In the genomic region with DNA sequence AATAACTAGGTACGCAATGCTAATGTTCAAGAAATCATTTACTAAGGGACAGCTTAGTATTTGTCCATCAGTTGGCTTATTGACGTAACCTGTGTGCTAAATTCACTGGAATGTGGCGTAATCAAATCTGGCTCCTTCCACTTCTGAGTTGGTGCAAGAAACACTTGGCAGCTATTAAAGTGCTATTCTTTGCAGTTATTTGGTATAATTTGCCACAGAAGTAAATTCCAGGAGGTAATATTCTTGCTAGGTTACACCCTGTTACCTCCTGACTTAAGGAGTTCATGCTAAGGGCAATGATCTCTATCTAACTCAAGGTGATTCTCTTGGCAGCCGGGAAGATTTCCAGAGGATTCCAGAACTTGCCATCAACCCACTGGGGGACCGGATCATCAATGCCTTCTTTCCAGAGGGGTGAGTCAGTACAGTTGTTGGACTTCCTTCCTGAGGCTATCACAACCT, we compare ENCODE assay signal across 20 cellular contexts. TPM values are rescaled to one million over a fixed set of nuclear protein-coding genes. Genes with fewer than 3 reads are reported as not detected.
DNase-seq lines count a peak whose midpoint lies in the region; ATAC-seq, FAIRE-seq and TF ChIP-seq lines count a peak whose summit lies in the region.
"Had no signal": no experiment of that assay in that cellular context is flagged by ENCODE, and none has a peak within 500 bp of the region (broad histone marks: within the 10 kb centered on the region; RNA-seq: fewer than 3 reads in every experiment).

No MANE protein-coding gene starts in this region.

- peak; percentile 41 to 67 for DNase-seq in NOMO-1 (lab: John Stamatoyannopoulos, UW; ENCODE audit: unreplicated experiment in 2 of 2)
- DNase-seq in NOMO-1 treated with dmso at 0.1 percent for 144 hours (lab: John Stamatoyannopoulos, UW; ENCODE audit: unreplicated experiment): no peak
- DNase-seq in fibroblast of gingiva (ENCODE audit: low read depth): peak; percentile 68
- no peak for DNase-seq in lower lobe of right lung
- no peak for DNase-seq in urothelium cell line (ENCODE audit: low spot score)
- DNase-seq in esophagus squamous epithelium (lab: John Stamatoyannopoulos, UW): no peak
- no peak for DNase-seq in mesothelial cell of epicardium (ENCODE audit: low spot score in 2 of 2, unreplicated experiment in 2 of 2)
- DNase-seq in activated CD4-positive, alpha-beta T cell treated with anti-CD3 and anti-CD28 coated beads, Interleukin-2, amount 50 U/mL, for 48 hours: no peak
- DNase-seq: activated CD4-positive, alpha-beta T cell treated with anti-CD3 and anti-CD28 coated beads, Interleukin-2, amount 50 U/mL, for 4 hours; activated naive CD8-positive, alpha-beta T cell treated with anti-CD3 and anti-CD28 coated beads for 36 hours; activated T-cell treated with anti-CD3 and anti-CD28 coated beads, Interleukin-2, amount 50 U/mL, for 24 hours; caudate nucleus; CD4-positive, alpha-beta T cell; Kasumi-1; naive B cell; NCI-H524 had no signal

- H3K36me3 Mint-ChIP-seq in mesothelial cell of epicardium: peaks cover 13% of the 10 kb centered on the region
- H3K36me3 Mint-ChIP-seq: naive B cell had no signal

- intact Hi-C loops in lower lobe of right lung (cut with DNase I): no loop called here
- intact Hi-C loops in esophagus squamous epithelium (cut with DNase I): no loop called here

- no peak overlapping the region for H3K4me3 Mint-ChIP-seq in mesothelial cell of epicardium
- H3K4me3 Mint-ChIP-seq: activated naive CD8-positive, alpha-beta T cell treated with anti-CD3 and anti-CD28 coated beads for 36 hours; activated T-cell treated with anti-CD3 and anti-CD28 coated beads, Interleukin-2, amount 50 U/mL, for 24 hours; CD4-positive, alpha-beta T cell; naive B cell had no signal

- H3K4me3 ChIP-seq in lower lobe of right lung: no peak overlapping the region
- no peak overlapping the region for H3K4me3 ChIP-seq in esophagus squamous epithelium

- no peak for TF ChIP-seq POLR2A in esophagus squamous epithelium (IDR thresholded peaks at IDR 0.05)

- no peaks in the 10 kb centered on the region for H3K27me3 Mint-ChIP-seq in mesothelial cell of epicardium (ENCODE audit: low read depth)
- H3K27me3 Mint-ChIP-seq: activated naive CD8-positive, alpha-beta T cell treated with anti-CD3 and anti-CD28 coated beads for 36 hours; activated T-cell treated with anti-CD3 and anti-CD28 coated beads, Interleukin-2, amount 50 U/mL, for 24 hours; CD4-positive, alpha-beta T cell; naive B cell had no signal

- TF ChIP-seq CTCF in lower lobe of right lung (IDR thresholded peaks at IDR 0.05): no peak
- no peak for TF ChIP-seq CTCF in esophagus squamous epithelium (IDR thresholded peaks at IDR 0.05)
- no peak for TF ChIP-seq CTCF in mesothelial cell of epicardium (IDR thresholded peaks at IDR 0.05; ENCODE audit: unreplicated experiment)

- WGBS in esophagus squamous epithelium, 2 donors: 60 to 71% methylated on average over 5 of the region's 5 CpGs

- H3K27ac ChIP-seq in lower lobe of right lung (peak overlapping the region; percentile 54), esophagus squamous epithelium (no peak overlapping the region)

- FAIRE-seq in urothelium cell line (lab: Jason Lieb, UNC): no peak
- FAIRE-seq: islet of Langerhans had no signal

- H3K27me3 ChIP-seq in lower lobe of right lung (ENCODE audit: low read depth): no peaks in the 10 kb centered on the region
- H3K27me3 ChIP-seq in esophagus squamous epithelium: no peaks in the 10 kb centered on the region

- H3K9me3 Mint-ChIP-seq in mesothelial cell of epicardium: no peaks in the 10 kb centered on the region
- H3K9me3 Mint-ChIP-seq: activated naive CD8-positive, alpha-beta T cell treated with anti-CD3 and anti-CD28 coated beads for 36 hours; activated T-cell treated with anti-CD3 and anti-CD28 coated beads, Interleukin-2, amount 50 U/mL, for 24 hours; CD4-positive, alpha-beta T cell; naive B cell had no signal

- peaks cover 27% of the 10 kb centered on the region for H3K4me1 ChIP-seq in lower lobe of right lung
- peaks cover 0 to 13% (median 0%) of the 10 kb centered on the region in 3 donors for H3K4me1 ChIP-seq in esophagus squamous epithelium

- H3K4me1 Mint-ChIP-seq in mesothelial cell of epicardium: peaks cover 11% of the 10 kb centered on the region
- H3K4me1 Mint-ChIP-seq: activated naive CD8-positive, alpha-beta T cell treated with anti-CD3 and anti-CD28 coated beads for 36 hours had no signal

- no peaks in the 10 kb centered on the region for H3K9me3 ChIP-seq in lower lobe of right lung
- no peaks in the 10 kb centered on the region for H3K9me3 ChIP-seq in esophagus squamous epithelium

- H3K36me3 ChIP-seq in lower lobe of right lung (peaks cover 31% of the 10 kb centered on the region), esophagus squamous epithelium (peaks cover 0 to 83% (median 3%) of the 10 kb centered on the region in 3 donors)

- H3K27ac Mint-ChIP-seq in mesothelial cell of epicardium: no peak overlapping the region
- H3K27ac Mint-ChIP-seq: activated naive CD8-positive, alpha-beta T cell treated with anti-CD3 and anti-CD28 coated beads for 36 hours; activated T-cell treated with anti-CD3 and anti-CD28 coated beads, Interleukin-2, amount 50 U/mL, for 24 hours; CD4-positive, alpha-beta T cell; naive B cell had no signal

- peak; percentile 81 to 88 for ATAC-seq in lower lobe of right lung

RNA-seq across cellular contexts. Expression of gene CHP1, which starts 25.5 kb away (rescaled TPM):
- 159 TPM for total RNA-seq in lower lobe of right lung
- total RNA-seq in esophagus squamous epithelium: 100 to 1,000 TPM; 115 to 241 (median 160) TPM
- total RNA-seq in mesothelial cell of epicardium: 51.8 to 58.4 TPM (median 54.1 TPM) in 3 replicates

RNA-seq across cellular contexts. Expression of gene EXD1, which starts 26.1 kb away (rescaled TPM):
- total RNA-seq in lower lobe of right lung: not detected
- total RNA-seq in esophagus squamous epithelium: not detected
- total RNA-seq in mesothelial cell of epicardium: not detected in 3 replicates
- total RNA-seq: A172; activated naive CD8-positive, alpha-beta T cell treated with anti-CD3 and anti-CD28 coated beads for 36 hours; CD4-positive, alpha-beta T cell; glomerular endothelial cell; pulmonary artery endothelial cell had no signal

Comparison
In these comparisons a context has a peak if more than half of its experiments do, and no peak if none do; other contexts are left out.
1. DNase-seq: peak in NOMO-1 (2 of 2) and fibroblast of gingiva (single experiment); none in NOMO-1 treated with dmso at 0.1 percent for 144 hours (single experiment), lower lobe of right lung (single experiment), urothelium cell line (single experiment), esophagus squamous epithelium (single experiment), mesothelial cell of epicardium (0 of 2) and activated CD4-positive, alpha-beta T cell treated with anti-CD3 and anti-CD28 coated beads, Interleukin-2, amount 50 U/mL, for 48 hours (0 of 2).